In genomic region chr3:23004971-23005370, GRCh38 we compare ENCODE assay signal across 14 cellular contexts.
DNase-seq lines count a peak whose midpoint lies in the region; ATAC-seq, FAIRE-seq and TF ChIP-seq lines count a peak whose summit lies in the region.
"Had no signal": no experiment of that assay in that cellular context is flagged by ENCODE, and none has a peak within 500 bp of the region (broad histone marks: within the 10 kb centered on the region; RNA-seq: fewer than 3 reads in every experiment).

No MANE protein-coding gene starts in this region.

- no peak overlapping the region for H3K4me3 ChIP-seq in small intestine (ENCODE audit: low read depth in 1 of 2, low read length in 2 of 2)
- no peak overlapping the region for H3K4me3 ChIP-seq in prostate gland
- H3K4me3 ChIP-seq: stomach had no signal

- TF ChIP-seq CTCF in Calu3 (IDR thresholded peaks at IDR 0.05; ENCODE audit: unreplicated experiment) (no peak), prostate gland (IDR thresholded peaks at IDR 0.05) (no peak)

- no peak for FAIRE-seq in small intestine (lab: Jason Lieb, UNC)

- no peaks in the 10 kb centered on the region for H3K27me3 Mint-ChIP-seq in Calu3 (ENCODE audit: unreplicated experiment)
- H3K27me3 Mint-ChIP-seq in activated T-helper 2 cell treated with anti-CD3 and anti-CD28 coated beads, Interferon-gamma antibody, Interleukin-2, Interleukin-4, amounts not matched to agents 10 μg/mL and 5 μg/mL and 100 μg/mL, durations not matched to agents 14 hours and 24 hours and 36 hours (ENCODE audit: low read depth), result no peaks in the 10 kb centered on the region
- H3K27me3 Mint-ChIP-seq: CD4-positive, CD25-positive, alpha-beta regulatory T cell had no signal

- CTCF ChIA-PET in Calu3 (lab: Charles Lee), result no interaction called here

- DNase-seq in Calu3 (peak; percentile 53), NCI-H226 (peak; percentile 60), dedifferentiated amniotic fluid mesenchymal stem cell (ENCODE audit: extremely low spot score) (peak; percentile 63), mucosa of gallbladder (ENCODE audit: low spot score) (peak; percentile 39), small intestine (no peak), prostate gland (ENCODE audit: low spot score) (no peak)
- DNase-seq in activated T-helper 2 cell treated with anti-CD3 and anti-CD28 coated beads, Interferon-gamma antibody, Interleukin-2, Interleukin-4, amounts not matched to agents 10 μg/mL and 5 μg/mL and 100 μg/mL, durations not matched to agents 14 hours and 24 hours and 36 hours (ENCODE audit: low spot score), result no peak
- DNase-seq: CD4-positive, CD25-positive, alpha-beta regulatory T cell; mesendoderm; NCI-H446 treated with DMSO at 0.1 percent for 48 hours; SHP77 treated with DMSO at 0.1 percent for 48 hours; stomach had no signal

- peaks cover 49% of the 10 kb centered on the region for H3K4me1 Mint-ChIP-seq in Calu3 (ENCODE audit: low read depth, unreplicated experiment)
- no peaks in the 10 kb centered on the region for H3K4me1 Mint-ChIP-seq in activated T-helper 2 cell treated with anti-CD3 and anti-CD28 coated beads, Interferon-gamma antibody, Interleukin-2, Interleukin-4, amounts not matched to agents 10 μg/mL and 5 μg/mL and 100 μg/mL, durations not matched to agents 14 hours and 24 hours and 36 hours (ENCODE audit: low read depth)
- H3K4me1 Mint-ChIP-seq: CD4-positive, CD25-positive, alpha-beta regulatory T cell had no signal

- WGBS in small intestine, 3 donors, result 57 to 80% (median 59%) methylated on average over 5 of the region's 5 CpGs
- WGBS in prostate gland, result 90% methylated on average over 5 of the region's 5 CpGs

- H3K4me3 Mint-ChIP-seq in Calu3 (ENCODE audit: low read depth, unreplicated experiment), result no peak overlapping the region
- no peak overlapping the region for H3K4me3 Mint-ChIP-seq in activated T-helper 2 cell treated with anti-CD3 and anti-CD28 coated beads, Interferon-gamma antibody, Interleukin-2, Interleukin-4, amounts not matched to agents 10 μg/mL and 5 μg/mL and 100 μg/mL, durations not matched to agents 14 hours and 24 hours and 36 hours (ENCODE audit: low read depth)
- H3K4me3 Mint-ChIP-seq: CD4-positive, CD25-positive, alpha-beta regulatory T cell had no signal

- no peaks in the 10 kb centered on the region for H3K36me3 ChIP-seq in small intestine (ENCODE audit: control insufficient read depth in 2 of 2, insufficient read depth in 2 of 2, low read length in 2 of 2)
- H3K36me3 ChIP-seq in prostate gland, result no peaks in the 10 kb centered on the region
- H3K36me3 ChIP-seq: stomach had no signal

- ATAC-seq in HG02885 (IDR thresholded peaks at IDR 0.05; ENCODE audit: poor library complexity, unreplicated experiment), result no peak

- peaks cover under 1% of the 10 kb centered on the region for H3K9me3 Mint-ChIP-seq in Calu3 (ENCODE audit: low read depth, unreplicated experiment)
- no peaks in the 10 kb centered on the region for H3K9me3 Mint-ChIP-seq in activated T-helper 2 cell treated with anti-CD3 and anti-CD28 coated beads, Interferon-gamma antibody, Interleukin-2, Interleukin-4, amounts not matched to agents 10 μg/mL and 5 μg/mL and 100 μg/mL, durations not matched to agents 14 hours and 24 hours and 36 hours

- BruUV-seq in Calu3 (replicated peaks; lab: Mats Ljungman, UMichigan), result no TSS peak

- peak overlapping the region; percentile 44 for H3K27ac Mint-ChIP-seq in Calu3 (ENCODE audit: unreplicated experiment)
- H3K27ac Mint-ChIP-seq in activated T-helper 2 cell treated with anti-CD3 and anti-CD28 coated beads, Interferon-gamma antibody, Interleukin-2, Interleukin-4, amounts not matched to agents 10 μg/mL and 5 μg/mL and 100 μg/mL, durations not matched to agents 14 hours and 24 hours and 36 hours, result no peak overlapping the region
- H3K27ac Mint-ChIP-seq: CD4-positive, CD25-positive, alpha-beta regulatory T cell; progenitor cell of endocrine pancreas had no signal

- no peaks in the 10 kb centered on the region for H3K27me3 ChIP-seq in small intestine (ENCODE audit: control insufficient read depth in 2 of 2, insufficient read depth in 2 of 2, low read length in 2 of 2)
- no peaks in the 10 kb centered on the region for H3K27me3 ChIP-seq in prostate gland (replicated peaks; ENCODE audit: insufficient read depth)
- H3K27me3 ChIP-seq: stomach had no signal

- H3K27ac ChIP-seq in small intestine (ENCODE audit: low read depth in 1 of 2, low read length in 1 of 2) (no peak overlapping the region), prostate gland (no peak overlapping the region)
- H3K27ac ChIP-seq: stomach had no signal

- intact Hi-C loops in Calu3 (cut with micrococcal nuclease; ENCODE audit: unreplicated experiment) (no loop called here), prostate gland (cut with DNase I) (no loop called here)
- intact Hi-C loops in activated T-helper 2 cell treated with anti-CD3 and anti-CD28 coated beads, Interferon-gamma antibody, Interleukin-2, Interleukin-4, amounts not matched to agents 10 μg/mL and 5 μg/mL and 100 μg/mL, durations not matched to agents 14 hours and 24 hours and 36 hours (cut with micrococcal nuclease), result no loop called here

- no peak for TF ChIP-seq POLR2A in prostate gland (IDR thresholded peaks at IDR 0.05)

- H3K36me3 Mint-ChIP-seq in Calu3 (ENCODE audit: insufficient read depth, unreplicated experiment), result no peaks in the 10 kb centered on the region
- H3K36me3 Mint-ChIP-seq in activated T-helper 2 cell treated with anti-CD3 and anti-CD28 coated beads, Interferon-gamma antibody, Interleukin-2, Interleukin-4, amounts not matched to agents 10 μg/mL and 5 μg/mL and 100 μg/mL, durations not matched to agents 14 hours and 24 hours and 36 hours (ENCODE audit: low read depth), result no peaks in the 10 kb centered on the region
- H3K36me3 Mint-ChIP-seq: CD4-positive, CD25-positive, alpha-beta regulatory T cell had no signal

- H3K9me3 ChIP-seq in small intestine (ENCODE audit: control insufficient read depth, low read depth) (no peaks in the 10 kb centered on the region), prostate gland (no peaks in the 10 kb centered on the region)
- H3K9me3 ChIP-seq: stomach had no signal

- H3K4me1 ChIP-seq in small intestine (ENCODE audit: control insufficient read depth in 2 of 2, insufficient read depth in 1 of 2, low read depth in 1 of 2, low read length in 1 of 2) (no peaks in the 10 kb centered on the region), prostate gland (replicated peaks) (peaks cover 3% of the 10 kb centered on the region)

Comparison
In these comparisons a context has a peak if more than half of its experiments do, and no peak if none do; other contexts are left out.
1. DNase-seq: peak in Calu3 (single experiment), NCI-H226 (single experiment), dedifferentiated amniotic fluid mesenchymal stem cell (single experiment) and mucosa of gallbladder (single experiment); none in activated T-helper 2 cell treated with anti-CD3 and anti-CD28 coated beads, Interferon-gamma antibody, Interleukin-2, Interleukin-4, amounts not matched to agents 10 μg/mL and 5 μg/mL and 100 μg/mL, durations not matched to agents 14 hours and 24 hours and 36 hours (single experiment), small intestine (single experiment) and prostate gland (single experiment).